8 cellular contexts compared by ENCODE assay signal in the genomic region with DNA sequence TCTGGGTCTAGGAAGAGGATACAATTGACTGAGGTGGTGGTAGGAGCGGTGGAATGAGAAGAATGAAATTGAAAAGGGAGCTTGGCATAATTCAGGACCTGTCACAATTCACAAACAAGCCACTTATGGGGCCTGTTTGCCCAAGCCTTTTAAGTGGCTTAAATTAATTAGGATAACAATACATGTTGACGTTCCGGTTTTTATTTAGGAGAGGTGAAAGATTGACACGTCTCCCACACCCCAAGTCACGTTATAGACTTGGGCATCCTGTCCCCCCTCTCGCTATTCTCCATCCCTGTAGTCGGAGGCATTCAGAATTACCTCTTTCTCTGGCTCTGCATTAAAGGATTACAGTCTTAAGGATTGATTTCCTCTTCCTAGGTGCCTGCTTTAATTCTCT. TPM values are rescaled to one million over a fixed set of nuclear protein-coding genes. Genes with fewer than 3 reads are reported as not detected.
DNase-seq lines count a peak whose midpoint lies in the region; ATAC-seq and TF ChIP-seq lines count a peak whose summit lies in the region.

No MANE protein-coding gene starts in this region.

- H3K79me1 ChIP-seq in mesenchymal stem cell (replicated peaks; ENCODE audit: low read length, poor library complexity, severe bottlenecking), result peaks cover 24% of the 10 kb centered on the region

- ATAC-seq in heart left ventricle (no peak), left ventricle myocardium superior (no peak), upper lobe of left lung (ENCODE audit: low FRiP score in 2 of 2) (no peak), GM21423 (IDR thresholded peaks at IDR 0.05; ENCODE audit: unreplicated experiment) (no peak), GM21786 (IDR thresholded peaks at IDR 0.05; ENCODE audit: unreplicated experiment) (no peak)

- H3K18ac ChIP-seq in mesenchymal stem cell (ENCODE audit: low read depth in 1 of 2, low read length in 2 of 2), result no peak overlapping the region

- H3K27ac ChIP-seq in heart left ventricle (peak overlapping the region in 11 of 12 donors; percentile 45 to 90 (median 77)), mesenchymal stem cell (ENCODE audit: low read length, poor library complexity, severe bottlenecking) (no peak overlapping the region), upper lobe of left lung (peak overlapping the region; percentile 51 to 86 (median 80))

- TF ChIP-seq POLR2A in heart left ventricle (IDR thresholded peaks at IDR 0.05) (no peak), upper lobe of left lung (IDR thresholded peaks at IDR 0.05) (no peak)

- no peaks in the 10 kb centered on the region for H3K9me3 ChIP-seq in heart left ventricle
- no peaks in the 10 kb centered on the region for H3K9me3 ChIP-seq in adipocyte (ENCODE audit: control insufficient read depth, low read length)
- H3K9me3 ChIP-seq in mesenchymal stem cell (ENCODE audit: control insufficient read depth, low read length), result no peaks in the 10 kb centered on the region
- no peaks in the 10 kb centered on the region for H3K9me3 ChIP-seq in upper lobe of left lung

- peaks cover 0 to 24% (median 20%) of the 10 kb centered on the region in 12 donors for H3K4me1 ChIP-seq in heart left ventricle
- H3K4me1 ChIP-seq in adipocyte (ENCODE audit: control insufficient read depth, insufficient read depth, low read length), result peaks cover 25% of the 10 kb centered on the region
- H3K4me1 ChIP-seq in mesenchymal stem cell (ENCODE audit: control insufficient read depth, insufficient read depth, low read depth, low read length), result peaks cover 6% of the 10 kb centered on the region
- peaks cover 16 to 30% (median 25%) of the 10 kb centered on the region in 4 donors for H3K4me1 ChIP-seq in upper lobe of left lung

- peak overlapping the region in 1 of 2 experiments; percentile 64 for H3K4ac ChIP-seq in mesenchymal stem cell (ENCODE audit: low read depth in 1 of 2, low read length in 2 of 2)

- H2BK12ac ChIP-seq in mesenchymal stem cell (ENCODE audit: low read length in 2 of 2), result no peak overlapping the region

- intact Hi-C loops in heart left ventricle (cut with DNase I) (no loop called here), left ventricle myocardium superior (cut with micrococcal nuclease) (no loop called here)

- TF ChIP-seq EP300 in upper lobe of left lung (IDR thresholded peaks at IDR 0.05), result no peak

- no peak overlapping the region for H2BK5ac ChIP-seq in mesenchymal stem cell (ENCODE audit: low read depth, low read length, poor library complexity, severe bottlenecking)

- no peak overlapping the region for H3K4me2 ChIP-seq in mesenchymal stem cell (ENCODE audit: low read length, poor library complexity, severe bottlenecking)

- no peak overlapping the region for H2BK120ac ChIP-seq in mesenchymal stem cell (ENCODE audit: low read depth, low read length)

- no peak overlapping the region for H4K91ac ChIP-seq in mesenchymal stem cell (ENCODE audit: low read length)

- peak overlapping the region; percentile 14 for H2AK5ac ChIP-seq in mesenchymal stem cell (ENCODE audit: low read length, severe bottlenecking)

- peak overlapping the region; percentile 74 for H4K8ac ChIP-seq in mesenchymal stem cell (ENCODE audit: low read length)

- peak overlapping the region; percentile 92 for H3K9ac ChIP-seq in adipocyte (ENCODE audit: low read length)
- peak overlapping the region; percentile 83 for H3K9ac ChIP-seq in mesenchymal stem cell (ENCODE audit: low read length)

- H3K4me3 ChIP-seq in heart left ventricle (peak overlapping the region in 9 of 12 donors; percentile 65 to 97 (median 79)), adipocyte (ENCODE audit: low read length) (peak overlapping the region; percentile 94), mesenchymal stem cell (ENCODE audit: insufficient read depth in 1 of 2, low read depth in 1 of 2, low read length in 2 of 2) (peak overlapping the region in 1 of 2 experiments; percentile 98), upper lobe of left lung (peak overlapping the region in 3 of 4 donors; percentile 68 to 84 (median 75))

- WGBS in heart left ventricle, 4 donors, result 55 to 59% (median 56%) methylated on average over 7 of the region's 7 CpGs
- 47% methylated on average over 7 of the region's 7 CpGs for WGBS in mesenchymal stem cell
- 51 to 52% methylated on average over 7 of the region's 7 CpGs for WGBS in upper lobe of left lung, 2 donors

- TF ChIP-seq CTCF in heart left ventricle (IDR thresholded peaks at IDR 0.05) (no peak), upper lobe of left lung (IDR thresholded peaks at IDR 0.05) (no peak)

- H2AFZ ChIP-seq in mesenchymal stem cell (ENCODE audit: low read depth, low read length), result peak overlapping the region; percentile 97

- no peak overlapping the region for H2BK15ac ChIP-seq in mesenchymal stem cell (ENCODE audit: low read depth, poor library complexity, severe bottlenecking)

- no peaks in the 10 kb centered on the region for H3K27me3 ChIP-seq in heart left ventricle
- no peaks in the 10 kb centered on the region for H3K27me3 ChIP-seq in adipocyte (replicated peaks; ENCODE audit: control insufficient read depth, insufficient read depth, low read length)
- peaks cover 0 to 4% of the 10 kb centered on the region in 2 experiments for H3K27me3 ChIP-seq in mesenchymal stem cell (ENCODE audit: control insufficient read depth in 1 of 2, insufficient read depth in 1 of 2, low read length in 2 of 2)
- H3K27me3 ChIP-seq in upper lobe of left lung, result no peaks in the 10 kb centered on the region

- peaks cover 0 to 22% (median 19%) of the 10 kb centered on the region in 9 donors for H3K36me3 ChIP-seq in heart left ventricle
- peaks cover 19% of the 10 kb centered on the region for H3K36me3 ChIP-seq in adipocyte (ENCODE audit: control insufficient read depth, insufficient read depth, low read length, severe bottlenecking)
- peaks cover 17 to 25% of the 10 kb centered on the region in 2 experiments for H3K36me3 ChIP-seq in mesenchymal stem cell (ENCODE audit: control insufficient read depth in 1 of 2, insufficient read depth in 2 of 2, low read depth in 1 of 2, low read length in 2 of 2)
- peaks cover 16 to 19% (median 17%) of the 10 kb centered on the region in 4 donors for H3K36me3 ChIP-seq in upper lobe of left lung

- no peak for DNase-seq in heart left ventricle
- no peak for DNase-seq in left ventricle myocardium superior
- no peak for DNase-seq in adipocyte (ENCODE audit: low read depth)
- no peak for DNase-seq in mesenchymal stem cell
- DNase-seq in upper lobe of left lung, result no peak
- DNase-seq in GM19238 (ENCODE audit: insufficient read length, low spot score), result no peak

- no peak overlapping the region for H3K14ac ChIP-seq in mesenchymal stem cell (ENCODE audit: low read length in 2 of 2)

- H3K23ac ChIP-seq in mesenchymal stem cell (ENCODE audit: low read length in 2 of 2), result no peak overlapping the region

RNA-seq across cellular contexts. Expression of gene CALCOCO1, which starts 1.0 kb away (rescaled TPM):
- total RNA-seq in heart left ventricle, result 100 to 1,000 TPM; 183 to 352 (median 205) TPM
- polyA plus RNA-seq in heart left ventricle, result 100 to 1,000 TPM in 1 of 2 donors, 10 to 100 TPM in 1; 86.7 to 178 TPM
- total RNA-seq in left ventricle myocardium superior, result 210 TPM
- polyA plus RNA-seq in mesenchymal stem cell (2013, experiment 1 of 2), result 52.6 TPM
- 49.8 TPM for polyA plus RNA-seq in mesenchymal stem cell (2013, experiment 2 of 2)
- 100 to 1,000 TPM; 147 to 605 (median 204) TPM for total RNA-seq in upper lobe of left lung

RNA-seq across cellular contexts. Expression of gene CISTR, which starts 23.6 kb away (rescaled TPM):
- total RNA-seq in heart left ventricle (1 to 10 TPM in 7 of 9 donors, under 1 TPM in 1, not detected in 1; 0.68 to 4.4 (median 2.3) TPM), left ventricle myocardium superior (2.4 TPM), upper lobe of left lung (not detected)
- polyA plus RNA-seq in heart left ventricle, result 1 to 10 TPM in 1 of 2 donors, under 1 TPM in 1; 0.24 to 2.5 TPM
- polyA plus RNA-seq in mesenchymal stem cell (2013, experiment 1 of 2), result not detected
- polyA plus RNA-seq in mesenchymal stem cell (2013, experiment 2 of 2), result not detected

RNA-seq across cellular contexts. Expression of gene ATP5MC2, which starts 52.3 kb away (rescaled TPM):
- total RNA-seq in heart left ventricle (100 to 1,000 TPM; 392 to 753 (median 520) TPM), left ventricle myocardium superior (623 TPM), upper lobe of left lung (100 to 1,000 TPM; 140 to 273 (median 206) TPM)
- 100 to 1,000 TPM; 598 to 748 TPM for polyA plus RNA-seq in heart left ventricle
- 474 TPM for polyA plus RNA-seq in mesenchymal stem cell (2013, experiment 1 of 2)
- 484 TPM for polyA plus RNA-seq in mesenchymal stem cell (2013, experiment 2 of 2)
